Comparison of ENCODE assay signal across 13 cellular contexts in the genomic region with DNA sequence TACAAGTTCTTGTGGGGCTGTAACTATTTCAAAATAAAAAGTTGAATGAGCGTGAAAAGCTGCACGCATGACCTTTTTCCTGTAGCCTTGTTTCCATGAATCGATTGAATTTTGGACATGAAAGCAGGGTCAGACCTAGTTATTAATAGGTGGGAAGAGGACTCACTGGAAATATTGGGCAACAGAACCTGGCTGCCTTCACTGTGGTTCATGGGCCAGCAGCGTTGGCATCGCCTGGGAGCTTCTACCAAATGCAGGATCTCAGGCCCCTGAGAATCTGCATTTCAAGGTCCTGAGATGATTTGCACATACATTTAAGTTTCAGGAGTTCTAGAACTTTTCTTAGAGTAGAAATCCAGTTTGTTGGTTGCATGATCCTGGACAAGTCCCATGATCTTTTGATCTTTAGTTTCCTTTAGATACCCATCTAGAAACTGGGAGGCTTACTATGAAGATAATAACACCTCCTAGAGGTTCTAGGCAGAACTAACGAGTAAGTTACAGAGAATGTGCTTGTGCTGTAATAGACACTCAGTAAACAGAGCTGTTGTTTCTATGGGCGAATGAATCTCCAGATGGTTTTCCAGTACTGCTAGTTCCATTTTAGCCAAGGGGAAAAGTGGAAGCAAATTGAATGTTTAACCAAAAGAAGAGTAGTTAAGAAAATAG. TPM values are rescaled to one million over a fixed set of nuclear protein-coding genes. Genes with fewer than 3 reads are reported as not detected.
A peak's percentile ranks its signal among the peaks of the same experiment; 100 is the strongest.
DNase-seq lines count a peak whose midpoint lies in the region; ATAC-seq and TF ChIP-seq lines count a peak whose summit lies in the region.
"Had no signal": no experiment of that assay in that cellular context is flagged by ENCODE, and none has a peak within 500 bp of the region (broad histone marks: within the 10 kb centered on the region; RNA-seq: fewer than 3 reads in every experiment).

No MANE protein-coding gene starts in this region.

- intact Hi-C loops in gastrocnemius medialis (cut with DNase I; ENCODE audit: low total_unique reads): no loop called here

- H3K36me3 ChIP-seq in gastrocnemius medialis (no peaks in the 10 kb centered on the region), SJCRH30 (no peaks in the 10 kb centered on the region)

- H3K9me3 ChIP-seq in gastrocnemius medialis (no peaks in the 10 kb centered on the region), SJCRH30 (replicated peaks) (no peaks in the 10 kb centered on the region)

- no peak for DNase-seq in T-helper 2 cell treated with Interferon-gamma antibody and Interleukin-4, amounts not matched to agents 5 μg/mL and 100 μg/mL, for 36 hours (ENCODE audit: low spot score)
- no peak for DNase-seq in T-helper 2 cell
- no peak for DNase-seq in WTC11 (ENCODE audit: low spot score)
- no peak for DNase-seq in gastrocnemius medialis
- DNase-seq in SJCRH30: no peak
- no peak for DNase-seq in DMS79 (lab: John Stamatoyannopoulos, UW)
- DNase-seq: central memory CD4-positive, alpha-beta T cell; DMS79 treated with DMSO at 0.1 percent for 48 hours; erythroblast; NCI-H1436 treated with DMSO at 0.1 percent for 48 hours had no signal

- H3K27me3 Mint-ChIP-seq in T-helper 2 cell treated with Interferon-gamma antibody and Interleukin-4, amounts not matched to agents 5 μg/mL and 100 μg/mL, for 36 hours (ENCODE audit: low read depth): no peaks in the 10 kb centered on the region
- H3K27me3 Mint-ChIP-seq in WTC11 (ENCODE audit: low read depth): no peaks in the 10 kb centered on the region
- H3K27me3 Mint-ChIP-seq: activated naive CD4-positive, alpha-beta T cell treated with anti-CD3 and anti-CD28 coated beads, Interleukin-2, amount 50 U/mL, for 24 hours had no signal

- H3K27ac Mint-ChIP-seq in T-helper 2 cell treated with Interferon-gamma antibody and Interleukin-4, amounts not matched to agents 5 μg/mL and 100 μg/mL, for 36 hours: peak overlapping the region; percentile 52
- no peak overlapping the region; the same call in 1 of the 2 replicates for H3K27ac Mint-ChIP-seq in WTC11
- H3K27ac Mint-ChIP-seq: activated naive CD4-positive, alpha-beta T cell treated with anti-CD3 and anti-CD28 coated beads, Interleukin-2, amount 50 U/mL, for 24 hours had no signal

- peaks cover 29 to 39% of the 10 kb centered on the region in 2 donors for H3K4me1 ChIP-seq in gastrocnemius medialis
- no peaks in the 10 kb centered on the region for H3K4me1 ChIP-seq in SJCRH30

- ATAC-seq in HG03378 (IDR thresholded peaks at IDR 0.05; ENCODE audit: unreplicated experiment): peak; percentile 28
- peak; percentile 62 for ATAC-seq in WTC11
- no peak for ATAC-seq in gastrocnemius medialis
- no peak for ATAC-seq in HG03196 (IDR thresholded peaks at IDR 0.05; ENCODE audit: unreplicated experiment)

- TF ChIP-seq POLR2A in gastrocnemius medialis (IDR thresholded peaks at IDR 0.05): no peak

- H3K27me3 ChIP-seq in gastrocnemius medialis: no peaks in the 10 kb centered on the region
- H3K27me3 ChIP-seq in SJCRH30: no peaks in the 10 kb centered on the region

- no peaks in the 10 kb centered on the region for H3K9me3 Mint-ChIP-seq in T-helper 2 cell treated with Interferon-gamma antibody and Interleukin-4, amounts not matched to agents 5 μg/mL and 100 μg/mL, for 36 hours
- H3K9me3 Mint-ChIP-seq in WTC11: no peaks in the 10 kb centered on the region
- H3K9me3 Mint-ChIP-seq: activated naive CD4-positive, alpha-beta T cell treated with anti-CD3 and anti-CD28 coated beads, Interleukin-2, amount 50 U/mL, for 24 hours had no signal

- POLR2A ChIA-PET in WTC11 (lab: Charles Lee): interaction anchor here (0.8 kb wide), 1 partner anchor 25 kb away, joined by 3 read pairs; no protein-coding TSS in a partner anchor

- H3K27ac ChIP-seq in gastrocnemius medialis: peak overlapping the region in 3 of 4 donors; percentile 64 to 84 (median 77)
- no peak overlapping the region for H3K27ac ChIP-seq in SJCRH30

- TF ChIP-seq CTCF in WTC11 (IDR thresholded peaks at IDR 0.05): no peak
- no peak for TF ChIP-seq CTCF in gastrocnemius medialis (IDR thresholded peaks at IDR 0.05 in 4 of 5, conservative IDR thresholded peaks at IDR 0.05 in 1 of 5)

- no peak overlapping the region for H3K4me3 Mint-ChIP-seq in T-helper 2 cell treated with Interferon-gamma antibody and Interleukin-4, amounts not matched to agents 5 μg/mL and 100 μg/mL, for 36 hours
- H3K4me3 Mint-ChIP-seq in WTC11: no peak overlapping the region
- H3K4me3 Mint-ChIP-seq: activated naive CD4-positive, alpha-beta T cell treated with anti-CD3 and anti-CD28 coated beads, Interleukin-2, amount 50 U/mL, for 24 hours had no signal

- in situ Hi-C loops in gastrocnemius medialis (cut with MboI; ENCODE audit: low sequenced_read_pairs in 4 of 4): no loop called here

- H3K4me3 ChIP-seq in gastrocnemius medialis: no peak overlapping the region
- H3K4me3 ChIP-seq in SJCRH30: no peak overlapping the region

- CTCF ChIA-PET in WTC11 (lab: Charles Lee): interaction anchor here (0.8 to 4.3 kb wide), 5 partner anchors 12 to 121 kb away, joined by 4 to 21 read pairs (median 5); no protein-coding TSS in a partner anchor

- H3K36me3 Mint-ChIP-seq in T-helper 2 cell treated with Interferon-gamma antibody and Interleukin-4, amounts not matched to agents 5 μg/mL and 100 μg/mL, for 36 hours (ENCODE audit: low read depth): peaks cover 3% of the 10 kb centered on the region
- H3K36me3 Mint-ChIP-seq in WTC11: no peaks in the 10 kb centered on the region

- H3K4me1 Mint-ChIP-seq in T-helper 2 cell treated with Interferon-gamma antibody and Interleukin-4, amounts not matched to agents 5 μg/mL and 100 μg/mL, for 36 hours (ENCODE audit: low read depth): peaks cover 29% of the 10 kb centered on the region
- peaks cover 12% of the 10 kb centered on the region for H3K4me1 Mint-ChIP-seq in WTC11

TF ChIP-seq in WTC11, 78 proteins besides CTCF, POLR2A, EP300 and RAD21:
- TF ChIP-seq SOX15 (CRISPR knock-in tag; IDR thresholded peaks at IDR 0.05) (no peak), ZNF121 (CRISPR knock-in tag; IDR thresholded peaks at IDR 0.05) (no peak), ZNF138 (CRISPR knock-in tag; conservative IDR thresholded peaks at IDR 0.05) (no peak), EMX1 (CRISPR knock-in tag; IDR thresholded peaks at IDR 0.05) (no peak), ZNF416 (CRISPR knock-in tag; IDR thresholded peaks at IDR 0.05) (no peak)
- TF ChIP-seq, protein P1, sequence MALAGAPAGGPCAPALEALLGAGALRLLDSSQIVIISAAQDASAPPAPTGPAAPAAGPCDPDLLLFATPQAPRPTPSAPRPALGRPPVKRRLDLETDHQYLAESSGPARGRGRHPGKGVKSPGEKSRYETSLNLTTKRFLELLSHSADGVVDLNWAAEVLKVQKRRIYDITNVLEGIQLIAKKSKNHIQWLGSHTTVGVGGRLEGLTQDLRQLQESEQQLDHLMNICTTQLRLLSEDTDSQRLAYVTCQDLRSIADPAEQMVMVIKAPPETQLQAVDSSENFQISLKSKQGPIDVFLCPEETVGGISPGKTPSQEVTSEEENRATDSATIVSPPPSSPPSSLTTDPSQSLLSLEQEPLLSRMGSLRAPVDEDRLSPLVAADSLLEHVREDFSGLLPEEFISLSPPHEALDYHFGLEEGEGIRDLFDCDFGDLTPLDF (CRISPR knock-in tag; IDR thresholded peaks at IDR 0.05): no peak
- TF ChIP-seq, protein P2, sequence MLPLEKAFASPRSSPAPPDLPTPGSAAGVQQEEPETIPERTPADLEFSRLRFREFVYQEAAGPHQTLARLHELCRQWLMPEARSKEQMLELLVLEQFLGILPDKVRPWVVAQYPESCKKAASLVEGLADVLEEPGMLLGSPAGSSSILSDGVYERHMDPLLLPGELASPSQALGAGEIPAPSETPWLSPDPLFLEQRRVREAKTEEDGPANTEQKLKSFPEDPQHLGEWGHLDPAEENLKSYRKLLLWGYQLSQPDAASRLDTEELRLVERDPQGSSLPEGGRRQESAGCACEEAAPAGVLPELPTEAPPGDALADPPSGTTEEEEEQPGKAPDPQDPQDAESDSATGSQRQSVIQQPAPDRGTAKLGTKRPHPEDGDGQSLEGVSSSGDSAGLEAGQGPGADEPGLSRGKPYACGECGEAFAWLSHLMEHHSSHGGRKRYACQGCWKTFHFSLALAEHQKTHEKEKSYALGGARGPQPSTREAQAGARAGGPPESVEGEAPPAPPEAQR (CRISPR knock-in tag; IDR thresholded peaks at IDR 0.05): no peak
- TF ChIP-seq, protein P3, sequence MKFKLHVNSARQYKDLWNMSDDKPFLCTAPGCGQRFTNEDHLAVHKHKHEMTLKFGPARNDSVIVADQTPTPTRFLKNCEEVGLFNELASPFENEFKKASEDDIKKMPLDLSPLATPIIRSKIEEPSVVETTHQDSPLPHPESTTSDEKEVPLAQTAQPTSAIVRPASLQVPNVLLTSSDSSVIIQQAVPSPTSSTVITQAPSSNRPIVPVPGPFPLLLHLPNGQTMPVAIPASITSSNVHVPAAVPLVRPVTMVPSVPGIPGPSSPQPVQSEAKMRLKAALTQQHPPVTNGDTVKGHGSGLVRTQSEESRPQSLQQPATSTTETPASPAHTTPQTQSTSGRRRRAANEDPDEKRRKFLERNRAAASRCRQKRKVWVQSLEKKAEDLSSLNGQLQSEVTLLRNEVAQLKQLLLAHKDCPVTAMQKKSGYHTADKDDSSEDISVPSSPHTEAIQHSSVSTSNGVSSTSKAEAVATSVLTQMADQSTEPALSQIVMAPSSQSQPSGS (CRISPR knock-in tag; IDR thresholded peaks at IDR 0.05; ENCODE audit: borderline replicate concordance, low read depth): no peak
- TF ChIP-seq, protein P4, sequence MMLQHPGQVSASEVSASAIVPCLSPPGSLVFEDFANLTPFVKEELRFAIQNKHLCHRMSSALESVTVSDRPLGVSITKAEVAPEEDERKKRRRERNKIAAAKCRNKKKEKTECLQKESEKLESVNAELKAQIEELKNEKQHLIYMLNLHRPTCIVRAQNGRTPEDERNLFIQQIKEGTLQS (CRISPR knock-in tag; conservative IDR thresholded peaks at IDR 0.05): no peak
TF ChIP-seq in WTC11: peak in this region for 0.

RNA-seq across cellular contexts. Expression of gene ANKRD33B, which starts 12.4 kb away (rescaled TPM):
- 5.4 to 9.2 TPM (median 5.9 TPM) in 3 replicates for total RNA-seq in WTC11 (2021)
- 10 to 100 TPM in 2 of 4 donors, 1 to 10 TPM in 2; 2.2 to 38.9 (median 15.1) TPM for total RNA-seq in gastrocnemius medialis
- 3.5 and 4.0 TPM in 2 replicates for total RNA-seq in SJCRH30 (2014; rRNA removed; shearing (Covaris generic))

Comparison
In these comparisons a context has a peak if more than half of its experiments do, and no peak if none do; other contexts are left out.
1. ATAC-seq: peak in HG03378 (single experiment) and WTC11 (single experiment); none in gastrocnemius medialis (0 of 2) and HG03196 (single experiment).